10 cellular contexts compared by ENCODE assay signal in genomic region chr16:24668481-24669001, GRCh38.
A peak's percentile ranks its signal among the peaks of the same experiment; 100 is the strongest.
DNase-seq lines count a peak whose midpoint lies in the region; ATAC-seq, FAIRE-seq and TF ChIP-seq lines count a peak whose summit lies in the region.
"Had no signal": no experiment of that assay in that cellular context is flagged by ENCODE, and none has a peak within 500 bp of the region (broad histone marks: within the 10 kb centered on the region; RNA-seq: fewer than 3 reads in every experiment).

No MANE protein-coding gene starts in this region.

- 58 to 64% methylated on average over 8 of the region's 8 CpGs for WGBS in pancreas, 2 donors

- no peak for DNase-seq in breast epithelium (ENCODE audit: low spot score in 2 of 2)
- no peak for DNase-seq in MCF 10A (ENCODE audit: unreplicated experiment)
- DNase-seq in caudate nucleus (lab: John Stamatoyannopoulos, UW), result peak in 2 of 61 donors; percentile 6 to 57
- no peak for DNase-seq in pancreas
- DNase-seq in ureter (ENCODE audit: low spot score), result peak; percentile 46
- DNase-seq in hepatic stellate cell (ENCODE audit: low spot score), result no peak
- no peak for DNase-seq in OCI-M1 (lab: John Stamatoyannopoulos, UW)
- no peak for DNase-seq in SIG-M5 (lab: John Stamatoyannopoulos, UW)
- DNase-seq: Calu3, NCI-H524 treated with DMSO at 0.1 percent for 48 hours had no signal

- CTCF ChIA-PET in MCF 10A (lab: Yijun Ruan, JAX), result interaction anchor here (0.7 to 1.0 kb wide), 2 partner anchors 26 to 170 kb away, joined by 3 to 4 read pairs; no protein-coding TSS in a partner anchor

- intact Hi-C loops in breast epithelium (cut with DNase I; ENCODE audit: low total_unique reads), result no loop called here
- intact Hi-C loops in MCF 10A (cut with micrococcal nuclease), result loop anchor here (1.0 kb wide), 3 partner anchors 22 to 132 kb away; no protein-coding TSS in a partner anchor
- intact Hi-C loops in pancreas (cut with DNase I), result no loop called here

- no peaks in the 10 kb centered on the region for H3K9me3 Mint-ChIP-seq in MCF 10A (ENCODE audit: unreplicated experiment)

- H3K27me3 Mint-ChIP-seq in MCF 10A (ENCODE audit: insufficient read depth, unreplicated experiment), result no peaks in the 10 kb centered on the region

- BruUV-seq in MCF 10A (replicated peaks; lab: Mats Ljungman, UMichigan), result no TSS peak

- TF ChIP-seq POLR2A in breast epithelium (IDR thresholded peaks at IDR 0.05), result no peak

- H3K27ac ChIP-seq in breast epithelium (peak overlapping the region; percentile 60 to 73), caudate nucleus (ENCODE audit: low read depth, low read length) (peak overlapping the region; percentile 64), pancreas (no peak overlapping the region)

- H3K4me1 Mint-ChIP-seq in MCF 10A (ENCODE audit: insufficient read depth, unreplicated experiment), result peaks cover 14% of the 10 kb centered on the region

- H3K4me1 ChIP-seq in breast epithelium (no peaks in the 10 kb centered on the region), pancreas (no peaks in the 10 kb centered on the region)

- H3K4me3 Mint-ChIP-seq in MCF 10A (ENCODE audit: unreplicated experiment), result no peak overlapping the region

- TF ChIP-seq CTCF in breast epithelium (IDR thresholded peaks at IDR 0.05), result no peak
- TF ChIP-seq CTCF in MCF 10A (IDR thresholded peaks at IDR 0.05; ENCODE audit: unreplicated experiment), result no peak
- no peak for TF ChIP-seq CTCF in pancreas (IDR thresholded peaks at IDR 0.05)

- no peak for FAIRE-seq in pancreas (lab: Jason Lieb, UNC)

- no peaks in the 10 kb centered on the region for H3K9me3 ChIP-seq in breast epithelium
- H3K9me3 ChIP-seq in pancreas, result no peaks in the 10 kb centered on the region

- H3K27ac Mint-ChIP-seq in MCF 10A (ENCODE audit: low read depth, unreplicated experiment), result no peak overlapping the region

- POLR2A ChIA-PET in MCF 10A (lab: Yijun Ruan, JAX), result interaction anchor here (0.7 to 1.7 kb wide), 4 partner anchors 9 to 43 kb away, joined by 3 to 13 read pairs (median 4); no protein-coding TSS in a partner anchor

- H3K36me3 ChIP-seq in breast epithelium (no peaks in the 10 kb centered on the region), pancreas (no peaks in the 10 kb centered on the region)

- H3K4me3 ChIP-seq in breast epithelium (peak overlapping the region in 1 of 3 donors; percentile 9), pancreas (no peak overlapping the region)

- ATAC-seq in pancreas, result peak; percentile 24 to 45 (median 36)

- no peaks in the 10 kb centered on the region for H3K27me3 ChIP-seq in breast epithelium
- no peaks in the 10 kb centered on the region for H3K27me3 ChIP-seq in pancreas

- no peaks in the 10 kb centered on the region for H3K36me3 Mint-ChIP-seq in MCF 10A (ENCODE audit: insufficient read depth, unreplicated experiment)

Comparison
In these comparisons a context has a peak if more than half of its experiments do, and no peak if none do; other contexts are left out.
1. H3K27ac ChIP-seq: peak in breast epithelium (2 of 2) and caudate nucleus (single experiment); none in pancreas (0 of 4).